In genomic region chr17:50268632-50269287, GRCh38 we compare ENCODE assay signal across 17 cellular contexts. TPM values are rescaled to one million over a fixed set of nuclear protein-coding genes. Genes with fewer than 3 reads are reported as not detected.
DNase-seq lines count a peak whose midpoint lies in the region; ATAC-seq and TF ChIP-seq lines count a peak whose summit lies in the region.
"Had no signal": no experiment of that assay in that cellular context is flagged by ENCODE, and none has a peak within 500 bp of the region (broad histone marks: within the 10 kb centered on the region; RNA-seq: fewer than 3 reads in every experiment).

No MANE protein-coding gene starts in this region.

- no peak overlapping the region for H2AFZ ChIP-seq in neural progenitor cell (replicated peaks)
- H2AFZ ChIP-seq: PC-9 had no signal

- TF ChIP-seq CTCF in endodermal cell (conservative IDR thresholded peaks at IDR 0.05) (no peak), neural progenitor cell (IDR thresholded peaks at IDR 0.05) (no peak), esophagus muscularis mucosa (IDR thresholded peaks at IDR 0.05) (no peak)

- H3K4me3 Mint-ChIP-seq in endodermal cell: no peak overlapping the region
- no peak overlapping the region for H3K4me3 Mint-ChIP-seq in neural progenitor cell

- H3K4me1 Mint-ChIP-seq in endodermal cell (peaks cover 23% of the 10 kb centered on the region), neural progenitor cell (peaks cover 58% of the 10 kb centered on the region)

- H3K4me2 ChIP-seq in neural progenitor cell: peak overlapping the region; percentile 2
- H3K4me2 ChIP-seq: PC-9 had no signal

- DNase-seq in left cardiac atrium (peak; percentile 10), Right ventricle myocardium inferior (ENCODE audit: missing footprints) (no peak), endodermal cell (peak; percentile 58), neural progenitor cell (ENCODE audit: low spot score) (peak; percentile 15), NCI-H1436 treated with DMSO at 0.1 percent for 48 hours (lab: John Stamatoyannopoulos, UW) (no peak), esophagus muscularis mucosa (ENCODE audit: extremely low spot score) (no peak)
- DNase-seq: activated T-cell treated with anti-CD3 and anti-CD28 coated beads for 4 hours, AML-193, cerebellar nuclear complex, NCI-H1694 treated with DMSO at 0.1 percent for 48 hours, NCI-H524 treated with DMSO at 0.1 percent for 48 hours, testis had no signal

- H3K4me3 ChIP-seq in endodermal cell (ENCODE audit: low read length) (no peak overlapping the region), neural progenitor cell (no peak overlapping the region), esophagus muscularis mucosa (no peak overlapping the region)
- H3K4me3 ChIP-seq: PC-9, testis had no signal

- H3K36me3 Mint-ChIP-seq in endodermal cell (ENCODE audit: low read depth): no peaks in the 10 kb centered on the region
- H3K36me3 Mint-ChIP-seq in neural progenitor cell: no peaks in the 10 kb centered on the region

- no peaks in the 10 kb centered on the region for H4K20me1 ChIP-seq in neural progenitor cell (ENCODE audit: low read depth)

- TF ChIP-seq EP300 in esophagus muscularis mucosa (IDR thresholded peaks at IDR 0.05): no peak

- H3K9me3 Mint-ChIP-seq in endodermal cell (no peaks in the 10 kb centered on the region), neural progenitor cell (no peaks in the 10 kb centered on the region)

- H3K36me3 ChIP-seq in endodermal cell (ENCODE audit: control insufficient read depth, insufficient read depth, low read length) (no peaks in the 10 kb centered on the region), neural progenitor cell (no peaks in the 10 kb centered on the region), esophagus muscularis mucosa (no peaks in the 10 kb centered on the region)

- 77 to 82% methylated on average over 7 to 9 of the region's 9 CpGs for WGBS in endodermal cell (ENCODE audit: insufficient coverage in 1 of 2, insufficient read length in 1 of 2), 2 experiments
- WGBS in esophagus muscularis mucosa: 69% methylated on average over 9 of the region's 9 CpGs

- peaks cover 10% of the 10 kb centered on the region for H3F3A ChIP-seq in neural progenitor cell (ENCODE audit: low read depth)

- H3K27ac Mint-ChIP-seq in endodermal cell (no peak overlapping the region), neural progenitor cell (peak overlapping the region; percentile 27)

- H3K27me3 ChIP-seq in endodermal cell (ENCODE audit: control insufficient read depth, insufficient read depth, low read length, poor library complexity, severe bottlenecking): no peaks in the 10 kb centered on the region
- peaks cover 23% of the 10 kb centered on the region for H3K27me3 ChIP-seq in neural progenitor cell
- no peaks in the 10 kb centered on the region for H3K27me3 ChIP-seq in esophagus muscularis mucosa
- H3K27me3 ChIP-seq: testis had no signal

- H3K9me3 ChIP-seq in endodermal cell (ENCODE audit: control insufficient read depth, low read length) (no peaks in the 10 kb centered on the region), neural progenitor cell (ENCODE audit: low read depth) (no peaks in the 10 kb centered on the region), esophagus muscularis mucosa (no peaks in the 10 kb centered on the region)
- H3K9me3 ChIP-seq: testis had no signal

- intact Hi-C loops in left cardiac atrium (cut with DNase I): no loop called here
- intact Hi-C loops in Right ventricle myocardium inferior (cut with DNase I): no loop called here
- intact Hi-C loops in esophagus muscularis mucosa (cut with DNase I): no loop called here

- H3K9ac ChIP-seq in endodermal cell (ENCODE audit: extremely low read depth, low read length, poor library complexity, severe bottlenecking) (no peak overlapping the region), neural progenitor cell (no peak overlapping the region)

- H3K4me1 ChIP-seq in endodermal cell (ENCODE audit: control insufficient read depth, insufficient read depth, low read length) (peaks cover 4% of the 10 kb centered on the region), neural progenitor cell (peaks cover 34% of the 10 kb centered on the region), esophagus muscularis mucosa (peaks cover 28 to 76% (median 61%) of the 10 kb centered on the region in 4 donors)

- no peak for TF ChIP-seq POLR2A in esophagus muscularis mucosa (IDR thresholded peaks at IDR 0.05; ENCODE audit: low read depth)

- H3K79me2 ChIP-seq in neural progenitor cell (ENCODE audit: low read depth): no peaks in the 10 kb centered on the region

- H3K27me3 Mint-ChIP-seq in endodermal cell (ENCODE audit: insufficient read depth) (peaks cover 13% of the 10 kb centered on the region), neural progenitor cell (ENCODE audit: insufficient read depth, low read depth) (peaks cover 11% of the 10 kb centered on the region)

- ATAC-seq in left cardiac atrium: no peak
- no peak for ATAC-seq in Right ventricle myocardium inferior
- ATAC-seq in GM18907 (IDR thresholded peaks at IDR 0.05; ENCODE audit: unreplicated experiment): no peak
- no peak for ATAC-seq in GM19395 (IDR thresholded peaks at IDR 0.05; ENCODE audit: unreplicated experiment)

- no peak overlapping the region for H3K27ac ChIP-seq in endodermal cell (ENCODE audit: low read depth, low read length)
- no peak overlapping the region for H3K27ac ChIP-seq in neural progenitor cell
- H3K27ac ChIP-seq in esophagus muscularis mucosa (replicated peaks in 1 of 4): no peak overlapping the region
- H3K27ac ChIP-seq: epithelial cell of prostate, PC-9, VCaP had no signal

RNA-seq across cellular contexts. Expression of gene TMEM92, which starts 5.5 kb away (rescaled TPM):
- total RNA-seq in left cardiac atrium: under 1 TPM; 0.10 to 0.65 TPM
- total RNA-seq in Right ventricle myocardium inferior: not detected
- 10 to 100 TPM; 34.3 to 35.8 TPM for total RNA-seq in endodermal cell
- 9.6 TPM for polyA plus RNA-seq in endodermal cell (2013, experiment 1 of 2)
- 8.7 TPM for polyA plus RNA-seq in endodermal cell (2013, experiment 2 of 2)
- 1.8 and 4.4 TPM in 2 replicates for total RNA-seq in neural progenitor cell (ENCODE audit: low replicate concordance)
- under 1 TPM in 1 of 4 donors, not detected in 3; 0.80 TPM for total RNA-seq in esophagus muscularis mucosa

Comparison
In these comparisons a context has a peak if more than half of its experiments do, and no peak if none do; other contexts are left out.
1. DNase-seq: peak in left cardiac atrium (single experiment), endodermal cell (single experiment) and neural progenitor cell (single experiment); none in Right ventricle myocardium inferior (single experiment), NCI-H1436 treated with DMSO at 0.1 percent for 48 hours (single experiment) and esophagus muscularis mucosa (single experiment).